Comparison of ENCODE assay signal across 1 cellular context in genomic region chr18:36714476-36714875, GRCh38.
TF ChIP-seq lines count a peak whose summit lies in the region.

No MANE protein-coding gene starts in this region.

TF ChIP-seq in H1, 55 proteins besides CTCF, POLR2A, EP300 and RAD21:
- no peak for TF ChIP-seq NRF1 (IDR thresholded peaks at IDR 0.05; ENCODE audit: low read depth, low read length)
- no peak for TF ChIP-seq SP2 (IDR thresholded peaks at IDR 0.05; ENCODE audit: low read length)
- TF ChIP-seq JUN (IDR thresholded peaks at IDR 0.05; ENCODE audit: low read depth, low read length): no peak
- no peak for TF ChIP-seq SP1 (IDR thresholded peaks at IDR 0.05; ENCODE audit: low read depth, low read length)
- TF ChIP-seq KDM1A (IDR thresholded peaks at IDR 0.05; ENCODE audit: borderline replicate concordance, low read length): no peak
- no peak for TF ChIP-seq YY1 (IDR thresholded peaks at IDR 0.05; ENCODE audit: low read depth, low read length)
- no peak for TF ChIP-seq POLR2AphosphoS5 (IDR thresholded peaks at IDR 0.05; ENCODE audit: low read depth, low read length)
- no peak for TF ChIP-seq CTBP2 (IDR thresholded peaks at IDR 0.05; ENCODE audit: borderline replicate concordance, insufficient read depth, insufficient read length, low read length)
